In the genomic region with DNA sequence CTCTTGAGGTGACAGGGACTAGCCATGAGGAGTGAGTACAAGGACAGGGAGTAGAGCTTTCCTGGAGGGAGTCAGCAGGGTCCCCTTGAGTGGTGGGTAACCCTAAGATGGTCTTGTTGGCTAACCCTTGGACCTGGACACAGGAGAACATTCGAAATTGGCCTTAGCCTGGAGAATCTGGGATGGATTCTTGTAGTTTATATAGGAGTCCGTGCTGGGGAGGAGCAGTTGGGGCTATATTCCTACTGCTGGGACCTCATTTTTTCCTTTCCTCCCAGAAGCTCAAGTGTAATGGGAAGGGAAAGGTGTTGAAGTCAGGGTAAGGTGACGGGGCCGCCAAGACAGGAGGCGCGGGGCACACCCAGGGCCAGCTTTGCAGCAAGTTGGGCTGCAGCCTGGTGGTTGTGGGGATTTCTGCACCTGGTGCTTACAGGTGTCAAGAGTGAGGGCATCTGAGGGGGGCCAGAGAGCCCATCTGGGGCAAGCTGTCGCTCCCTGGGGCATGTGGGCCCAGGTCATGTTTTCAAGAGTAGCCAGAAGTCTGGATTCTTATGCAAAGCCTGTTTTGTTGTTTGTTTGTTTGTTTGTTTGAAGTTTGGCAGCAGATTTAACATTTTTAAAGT, we compare ENCODE assay signal across 16 cellular contexts. TPM values are rescaled to one million over a fixed set of nuclear protein-coding genes. Genes with fewer than 3 reads are reported as not detected.
A peak's percentile ranks its signal among the peaks of the same experiment; 100 is the strongest.
DNase-seq lines count a peak whose midpoint lies in the region; ATAC-seq lines count a peak whose summit lies in the region.
"Had no signal": no experiment of that assay in that cellular context is flagged by ENCODE, and none has a peak within 500 bp of the region (broad histone marks: within the 10 kb centered on the region; RNA-seq: fewer than 3 reads in every experiment).

No MANE protein-coding gene starts in this region.

- no peaks in the 10 kb centered on the region for H3K9me3 Mint-ChIP-seq in activated naive CD8-positive, alpha-beta T cell treated with anti-CD3 and anti-CD28 coated beads, Interleukin-2, amount 50 U/mL, for 24 hours
- no peaks in the 10 kb centered on the region for H3K9me3 Mint-ChIP-seq in activated naive CD8-positive, alpha-beta T cell treated with anti-CD3 and anti-CD28 coated beads for 36 hours
- H3K9me3 Mint-ChIP-seq: stimulated activated naive CD8-positive, alpha-beta T cell treated with anti-CD3 and anti-CD28 coated beads, Interleukin-15, Interleukin-2, amounts not matched to agents 100 ng/mL and 50 ng/mL, for 24 hours; T-helper 1 cell treated with Interleukin-12 subunit alpha and Interleukin-12 subunit beta and Interleukin-4 antibody, amounts not matched to agents 30 μg/mL and 1 μg/mL, for 36 hours; type B pancreatic cell had no signal

- peak overlapping the region; percentile 65 for H3K27ac Mint-ChIP-seq in activated naive CD8-positive, alpha-beta T cell treated with anti-CD3 and anti-CD28 coated beads, Interleukin-2, amount 50 U/mL, for 24 hours
- H3K27ac Mint-ChIP-seq in activated naive CD8-positive, alpha-beta T cell treated with anti-CD3 and anti-CD28 coated beads for 36 hours, result no peak overlapping the region
- H3K27ac Mint-ChIP-seq: stimulated activated naive CD8-positive, alpha-beta T cell treated with anti-CD3 and anti-CD28 coated beads, Interleukin-15, Interleukin-2, amounts not matched to agents 100 ng/mL and 50 ng/mL, for 24 hours; T-helper 1 cell treated with Interleukin-12 subunit alpha and Interleukin-12 subunit beta and Interleukin-4 antibody, amounts not matched to agents 30 μg/mL and 1 μg/mL, for 36 hours; type B pancreatic cell had no signal

- peaks cover 8% of the 10 kb centered on the region for H3K27me3 Mint-ChIP-seq in activated naive CD8-positive, alpha-beta T cell treated with anti-CD3 and anti-CD28 coated beads, Interleukin-2, amount 50 U/mL, for 24 hours
- H3K27me3 Mint-ChIP-seq in activated naive CD8-positive, alpha-beta T cell treated with anti-CD3 and anti-CD28 coated beads for 36 hours, result peaks cover 6% of the 10 kb centered on the region
- H3K27me3 Mint-ChIP-seq: type B pancreatic cell had no signal

- no peak for DNase-seq in activated naive CD8-positive, alpha-beta T cell treated with anti-CD3 and anti-CD28 coated beads, Interleukin-2, amount 50 U/mL, for 24 hours
- DNase-seq in activated naive CD8-positive, alpha-beta T cell treated with anti-CD3 and anti-CD28 coated beads for 36 hours, result no peak
- DNase-seq in RPMI8226, result peak; percentile 54
- DNase-seq in epithelial cell of prostate (ENCODE audit: low read depth, low spot score), result no peak
- no peak for DNase-seq in NCI-H146 treated with DMSO at 0.1 percent for 48 hours (lab: John Stamatoyannopoulos, UW; ENCODE audit: unreplicated experiment)
- DNase-seq in NCI-H2171 (lab: John Stamatoyannopoulos, UW), result no peak
- DNase-seq: amniotic stem cell, hypothalamus, midbrain, NCI-H1092 treated with DMSO at 0.1 percent for 48 hours had no signal

- H3K4me3 Mint-ChIP-seq in activated naive CD8-positive, alpha-beta T cell treated with anti-CD3 and anti-CD28 coated beads, Interleukin-2, amount 50 U/mL, for 24 hours, result no peak overlapping the region
- no peak overlapping the region for H3K4me3 Mint-ChIP-seq in activated naive CD8-positive, alpha-beta T cell treated with anti-CD3 and anti-CD28 coated beads for 36 hours
- H3K4me3 Mint-ChIP-seq: stimulated activated naive CD8-positive, alpha-beta T cell treated with anti-CD3 and anti-CD28 coated beads, Interleukin-15, Interleukin-2, amounts not matched to agents 100 ng/mL and 50 ng/mL, for 24 hours; T-helper 1 cell treated with Interleukin-12 subunit alpha and Interleukin-12 subunit beta and Interleukin-4 antibody, amounts not matched to agents 30 μg/mL and 1 μg/mL, for 36 hours; type B pancreatic cell had no signal

- no peak for ATAC-seq in activated naive CD8-positive, alpha-beta T cell treated with anti-CD3 and anti-CD28 coated beads, Interleukin-2, amount 50 U/mL, for 24 hours
- ATAC-seq in HG03469 (IDR thresholded peaks at IDR 0.05; ENCODE audit: unreplicated experiment) (no peak), HG03521 (IDR thresholded peaks at IDR 0.05; ENCODE audit: unreplicated experiment) (no peak)

- peak overlapping the region; percentile 34 for H3K27ac ChIP-seq in epithelial cell of prostate
- H3K27ac ChIP-seq: right atrium auricular region had no signal

- peaks cover 29% of the 10 kb centered on the region for H3K4me1 Mint-ChIP-seq in activated naive CD8-positive, alpha-beta T cell treated with anti-CD3 and anti-CD28 coated beads, Interleukin-2, amount 50 U/mL, for 24 hours
- peaks cover 24% of the 10 kb centered on the region for H3K4me1 Mint-ChIP-seq in activated naive CD8-positive, alpha-beta T cell treated with anti-CD3 and anti-CD28 coated beads for 36 hours

- H3K36me3 Mint-ChIP-seq in activated naive CD8-positive, alpha-beta T cell treated with anti-CD3 and anti-CD28 coated beads, Interleukin-2, amount 50 U/mL, for 24 hours (ENCODE audit: low read depth), result no peaks in the 10 kb centered on the region
- no peaks in the 10 kb centered on the region for H3K36me3 Mint-ChIP-seq in activated naive CD8-positive, alpha-beta T cell treated with anti-CD3 and anti-CD28 coated beads for 36 hours
- H3K36me3 Mint-ChIP-seq: type B pancreatic cell had no signal

RNA-seq across cellular contexts. Expression of a gene that starts 5.1 kb away (rescaled TPM):
- total RNA-seq in activated naive CD8-positive, alpha-beta T cell treated with anti-CD3 and anti-CD28 coated beads for 36 hours, result 1 to 10 TPM; 6.7 to 7.2 TPM

RNA-seq across cellular contexts. Expression of a gene that starts 51.7 kb away (rescaled TPM):
- total RNA-seq in activated naive CD8-positive, alpha-beta T cell treated with anti-CD3 and anti-CD28 coated beads for 36 hours, result 10 to 100 TPM; 29.0 to 30.1 TPM
